17 cellular contexts compared by ENCODE assay signal in the genomic region with DNA sequence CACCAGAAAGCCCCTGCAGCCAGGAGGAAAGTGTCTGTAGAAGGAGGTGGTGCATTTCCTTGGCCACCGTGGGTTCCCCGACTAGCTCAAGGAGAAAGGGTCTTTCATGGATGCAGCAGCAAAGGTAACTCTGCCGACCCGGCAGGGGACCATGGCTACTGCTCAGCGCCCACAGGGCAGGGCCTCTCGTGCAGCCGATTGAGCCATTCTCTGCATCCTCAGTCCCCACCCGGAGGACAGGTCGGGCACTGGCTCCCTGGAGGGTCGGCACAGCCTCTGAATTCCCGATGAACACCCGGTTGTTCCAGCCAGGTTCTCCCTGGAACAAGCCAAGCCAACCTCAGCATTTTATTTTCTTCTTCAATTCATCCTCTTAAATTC. TPM values are rescaled to one million over a fixed set of nuclear protein-coding genes. Genes with fewer than 3 reads are reported as not detected.
A peak's percentile ranks its signal among the peaks of the same experiment; 100 is the strongest.
DNase-seq lines count a peak whose midpoint lies in the region; ATAC-seq and TF ChIP-seq lines count a peak whose summit lies in the region.
"Had no signal": no experiment of that assay in that cellular context is flagged by ENCODE, and none has a peak within 500 bp of the region (broad histone marks: within the 10 kb centered on the region; RNA-seq: fewer than 3 reads in every experiment).

No MANE protein-coding gene starts in this region.

- no peak for TF ChIP-seq EP300 in esophagus muscularis mucosa (IDR thresholded peaks at IDR 0.05)

- H3K4me1 Mint-ChIP-seq in type B pancreatic cell (ENCODE audit: unreplicated experiment) = peaks cover 5% of the 10 kb centered on the region
- H3K4me1 Mint-ChIP-seq: B cell had no signal

- TF ChIP-seq POLR2A in esophagus muscularis mucosa (IDR thresholded peaks at IDR 0.05; ENCODE audit: low read depth) = no peak

- H3K36me3 Mint-ChIP-seq in type B pancreatic cell = no peaks in the 10 kb centered on the region
- H3K36me3 Mint-ChIP-seq: CD8-positive, alpha-beta T cell had no signal

- TF ChIP-seq CTCF in esophagus muscularis mucosa (IDR thresholded peaks at IDR 0.05) (no peak), type B pancreatic cell (conservative IDR thresholded peaks at IDR 0.05) (no peak)

- no peak overlapping the region for H3K27ac Mint-ChIP-seq in type B pancreatic cell
- H3K27ac Mint-ChIP-seq: B cell; CD4-positive, alpha-beta T cell; CD8-positive, alpha-beta T cell had no signal

- H3K36me3 ChIP-seq in esophagus muscularis mucosa = no peaks in the 10 kb centered on the region
- H3K36me3 ChIP-seq: BLaER1 treated with 17β-estradiol and CSF1 and Interleukin-3, amounts not matched to agents 10 nM and 100 nM had no signal

- H3K9me3 Mint-ChIP-seq in type B pancreatic cell = peaks cover 7% of the 10 kb centered on the region
- H3K9me3 Mint-ChIP-seq: CD4-positive, alpha-beta T cell; CD8-positive, alpha-beta T cell had no signal

- no peaks in the 10 kb centered on the region for H3K27me3 ChIP-seq in esophagus muscularis mucosa
- H3K27me3 ChIP-seq: BLaER1 treated with 17β-estradiol and CSF1 and Interleukin-3, amounts not matched to agents 10 nM and 100 nM had no signal

- no peak overlapping the region for H3K27ac ChIP-seq in esophagus muscularis mucosa (replicated peaks in 1 of 4)
- H3K27ac ChIP-seq: 22Rv1; A549; BLaER1 treated with 17β-estradiol and CSF1 and Interleukin-3, amounts not matched to agents 10 nM and 100 nM; C4-2B had no signal

- peaks cover 9% of the 10 kb centered on the region for H3K27me3 Mint-ChIP-seq in type B pancreatic cell

- no peaks in the 10 kb centered on the region for H3K9me3 ChIP-seq in esophagus muscularis mucosa
- H3K9me3 ChIP-seq: A549; BLaER1 treated with 17β-estradiol and CSF1 and Interleukin-3, amounts not matched to agents 10 nM and 100 nM; Caco-2 had no signal

- H3K4me1 ChIP-seq in esophagus muscularis mucosa = no peaks in the 10 kb centered on the region
- H3K4me1 ChIP-seq: A549; BLaER1 treated with 17β-estradiol and CSF1 and Interleukin-3, amounts not matched to agents 10 nM and 100 nM had no signal

- no peak overlapping the region for H3K4me3 Mint-ChIP-seq in type B pancreatic cell
- H3K4me3 Mint-ChIP-seq: B cell; CD4-positive, alpha-beta T cell; CD8-positive, alpha-beta T cell had no signal

- no peak overlapping the region for H3K4me3 ChIP-seq in esophagus muscularis mucosa
- H3K4me3 ChIP-seq: A549; BLaER1 treated with 17β-estradiol and CSF1 and Interleukin-3, amounts not matched to agents 10 nM and 100 nM had no signal

- intact Hi-C loops in esophagus muscularis mucosa (cut with DNase I) = no loop called here

- peak; percentile 30 for DNase-seq in activated CD8-positive, alpha-beta memory T cell treated with anti-CD3 and anti-CD28 coated beads, Interleukin-2, amount 50 U/mL, for 48 hours
- no peak for DNase-seq in activated CD8-positive, alpha-beta memory T cell treated with anti-CD3 and anti-CD28 coated beads, Interleukin-2, amount 50 U/mL, for 4 hours
- DNase-seq in esophagus muscularis mucosa (ENCODE audit: extremely low spot score) (peak; percentile 89), type B pancreatic cell (ENCODE audit: extremely low spot score, unreplicated experiment) (peak; percentile 63)
- DNase-seq: AML-193; Caco-2; Calu3; CD4-positive, alpha-beta T cell; DMS79 treated with DMSO at 0.1 percent for 48 hours; GF-D8 had no signal

- WGBS in esophagus muscularis mucosa = 88% methylated on average over 11 of the region's 12 CpGs

- ATAC-seq in HG02759 (IDR thresholded peaks at IDR 0.05; ENCODE audit: unreplicated experiment) = no peak
- ATAC-seq: A549; CD8-positive, alpha-beta T cell had no signal

RNA-seq across cellular contexts. Expression of gene FOXC1, which starts 24.1 kb away (rescaled TPM):
- 10 to 100 TPM in 3 of 4 donors, 1 to 10 TPM in 1; 8.7 to 19.7 (median 16.8) TPM for total RNA-seq in esophagus muscularis mucosa
- total RNA-seq in type B pancreatic cell (ENCODE audit: low replicate concordance) = 20.8 and 53.5 TPM in 2 replicates
- total RNA-seq: CD4-positive, alpha-beta T cell; CD8-positive, alpha-beta T cell had no signal
